Comparison of ENCODE assay signal across 13 cellular contexts in genomic region chr17:44043326-44043725, GRCh38. TPM values are rescaled to one million over a fixed set of nuclear protein-coding genes. Genes with fewer than 3 reads are reported as not detected.
A peak's percentile ranks its signal among the peaks of the same experiment; 100 is the strongest.
DNase-seq lines count a peak whose midpoint lies in the region; ATAC-seq and TF ChIP-seq lines count a peak whose summit lies in the region.
"Had no signal": no experiment of that assay in that cellular context is flagged by ENCODE, and none has a peak within 500 bp of the region (broad histone marks: within the 10 kb centered on the region; RNA-seq: fewer than 3 reads in every experiment).

No MANE protein-coding gene starts in this region.

- H3K4me2 ChIP-seq in hepatocyte = no peak overlapping the region

- DNase-seq in HCEC 1CT (peak; percentile 70), hepatocyte (ENCODE audit: low spot score) (no peak), amygdala (lab: John Stamatoyannopoulos, UW) (no peak), WERI-Rb-1 (no peak), GOT3 (lab: John Stamatoyannopoulos, UW) (no peak)
- DNase-seq in central memory CD8-positive, alpha-beta T cell (ENCODE audit: low spot score in 2 of 2) = no peak
- no peak for DNase-seq in stimulated activated effector memory CD8-positive, alpha-beta T cell treated with anti-CD3 and anti-CD28 coated beads, Interleukin-12 subunit alpha, Interleukin-12 subunit beta, amount 100 ng/mL, for 72 hours (ENCODE audit: low spot score in 2 of 2)
- DNase-seq in central memory CD4-positive, alpha-beta T cell = no peak
- DNase-seq: DND-41; stimulated activated CD4-positive, alpha-beta T cell treated with anti-CD3 and anti-CD28 coated beads, Interleukin-2, amount 100 ng/mL, for 48 hours; stimulated activated naive CD4-positive, alpha-beta T cell treated with Interleukin-2 at 50 U/mL for 16 hours had no signal

- ATAC-seq in central memory CD8-positive, alpha-beta T cell (replicated peaks; ENCODE audit: extremely low read depth, poor library complexity, severe bottlenecking) = no peak
- ATAC-seq in stimulated activated effector memory CD8-positive, alpha-beta T cell treated with anti-CD3 and anti-CD28 coated beads, Interleukin-12 subunit alpha, Interleukin-12 subunit beta, amount 100 ng/mL, for 72 hours = no peak
- ATAC-seq: Panc1 had no signal

- no peak overlapping the region for H2AFZ ChIP-seq in hepatocyte

- H3K4me1 Mint-ChIP-seq in central memory CD8-positive, alpha-beta T cell = peaks cover 16% of the 10 kb centered on the region
- peaks cover 21% of the 10 kb centered on the region for H3K4me1 Mint-ChIP-seq in stimulated activated effector memory CD8-positive, alpha-beta T cell treated with anti-CD3 and anti-CD28 coated beads, Interleukin-12 subunit alpha, Interleukin-12 subunit beta, amount 100 ng/mL, for 72 hours

- H3K9me3 ChIP-seq in hepatocyte (ENCODE audit: low read depth) (no peaks in the 10 kb centered on the region), WERI-Rb-1 (ENCODE audit: severe bottlenecking) (no peaks in the 10 kb centered on the region)
- H3K9me3 ChIP-seq: adrenal gland had no signal

- H3K4me3 ChIP-seq in hepatocyte (no peak overlapping the region), WERI-Rb-1 (ENCODE audit: low read depth, low read length) (no peak overlapping the region)
- H3K4me3 ChIP-seq: adrenal gland had no signal

- no peaks in the 10 kb centered on the region for H3K4me1 ChIP-seq in hepatocyte (ENCODE audit: insufficient read depth)

- TF ChIP-seq CTCF in hepatocyte (IDR thresholded peaks at IDR 0.05; ENCODE audit: poor library complexity) = no peak
- TF ChIP-seq CTCF in WERI-Rb-1 (IDR thresholded peaks at IDR 0.05; ENCODE audit: low read depth, low read length) = no peak

- H3K4me3 Mint-ChIP-seq in central memory CD8-positive, alpha-beta T cell = no peak overlapping the region
- H3K4me3 Mint-ChIP-seq in stimulated activated effector memory CD8-positive, alpha-beta T cell treated with anti-CD3 and anti-CD28 coated beads, Interleukin-12 subunit alpha, Interleukin-12 subunit beta, amount 100 ng/mL, for 72 hours = no peak overlapping the region

- WGBS in hepatocyte (ENCODE audit: low lambda C conversion rate, missing lambda C conversion rate) = 79% methylated on average over 5 of the region's 5 CpGs

- H4K20me1 ChIP-seq in hepatocyte (ENCODE audit: insufficient read depth, poor library complexity, severe bottlenecking) = peaks cover 44% of the 10 kb centered on the region

- H3K9me2 ChIP-seq in hepatocyte (replicated peaks; ENCODE audit: insufficient read depth) = no peaks in the 10 kb centered on the region

- H3K36me3 Mint-ChIP-seq in central memory CD8-positive, alpha-beta T cell (ENCODE audit: insufficient read depth) = peaks cover 33% of the 10 kb centered on the region
- peaks cover 94% of the 10 kb centered on the region for H3K36me3 Mint-ChIP-seq in stimulated activated effector memory CD8-positive, alpha-beta T cell treated with anti-CD3 and anti-CD28 coated beads, Interleukin-12 subunit alpha, Interleukin-12 subunit beta, amount 100 ng/mL, for 72 hours

- H3K27me3 ChIP-seq in hepatocyte (no peaks in the 10 kb centered on the region), WERI-Rb-1 (ENCODE audit: insufficient read depth, low read depth, severe bottlenecking) (no peaks in the 10 kb centered on the region)
- H3K27me3 ChIP-seq: adrenal gland had no signal

- H3K79me2 ChIP-seq in hepatocyte = peaks cover 74% of the 10 kb centered on the region

- H3K27ac ChIP-seq in hepatocyte = peak overlapping the region; percentile 1
- no peak overlapping the region for H3K27ac ChIP-seq in WERI-Rb-1

- no peaks in the 10 kb centered on the region for H3K27me3 Mint-ChIP-seq in central memory CD8-positive, alpha-beta T cell

- H3K36me3 ChIP-seq in hepatocyte (replicated peaks; ENCODE audit: insufficient read depth, low read depth) (no peaks in the 10 kb centered on the region), WERI-Rb-1 (peaks cover 71% of the 10 kb centered on the region)

- no peaks in the 10 kb centered on the region for H3K9me3 Mint-ChIP-seq in central memory CD8-positive, alpha-beta T cell
- H3K9me3 Mint-ChIP-seq in stimulated activated effector memory CD8-positive, alpha-beta T cell treated with anti-CD3 and anti-CD28 coated beads, Interleukin-12 subunit alpha, Interleukin-12 subunit beta, amount 100 ng/mL, for 72 hours = no peaks in the 10 kb centered on the region

- peak overlapping the region; percentile 29 for H3K27ac Mint-ChIP-seq in central memory CD8-positive, alpha-beta T cell (ENCODE audit: low read depth)
- H3K27ac Mint-ChIP-seq in stimulated activated effector memory CD8-positive, alpha-beta T cell treated with anti-CD3 and anti-CD28 coated beads, Interleukin-12 subunit alpha, Interleukin-12 subunit beta, amount 100 ng/mL, for 72 hours = peak overlapping the region; percentile 10

RNA-seq across cellular contexts. Expression of gene LSM12, which starts 23.1 kb away (rescaled TPM):
- total RNA-seq in hepatocyte = 40.4 and 44.7 TPM in 2 replicates
- 44.5 and 45.8 TPM in 2 replicates for polyA plus RNA-seq in hepatocyte

RNA-seq across cellular contexts. Expression of gene G6PC3, which starts 27.2 kb away (rescaled TPM):
- total RNA-seq in hepatocyte = 36.1 and 38.8 TPM in 2 replicates
- 132 and 140 TPM in 2 replicates for polyA plus RNA-seq in hepatocyte

RNA-seq across cellular contexts. Expression of gene TMEM101, which starts 28.6 kb away (rescaled TPM):
- 41.0 and 43.3 TPM in 2 replicates for total RNA-seq in hepatocyte
- 27.8 and 33.4 TPM in 2 replicates for polyA plus RNA-seq in hepatocyte

RNA-seq across cellular contexts. Expression of gene NAGS, which starts 38.9 kb away (rescaled TPM):
- 11.2 and 14.0 TPM in 2 replicates for total RNA-seq in hepatocyte
- 8.0 and 14.4 TPM in 2 replicates for polyA plus RNA-seq in hepatocyte
